12 cellular contexts compared by ENCODE assay signal in genomic region chr20:43658723-43659419, GRCh38. TPM values are rescaled to one million over a fixed set of nuclear protein-coding genes. Genes with fewer than 3 reads are reported as not detected.
DNase-seq lines count a peak whose midpoint lies in the region; ATAC-seq and TF ChIP-seq lines count a peak whose summit lies in the region.
"Had no signal": no experiment of that assay in that cellular context is flagged by ENCODE, and none has a peak within 500 bp of the region (broad histone marks: within the 10 kb centered on the region; RNA-seq: fewer than 3 reads in every experiment).

No MANE protein-coding gene starts in this region.

- no peaks in the 10 kb centered on the region for H4K20me1 ChIP-seq in Loucy (ENCODE audit: insufficient read depth, low read length, poor library complexity, severe bottlenecking)

- H3K79me2 ChIP-seq in Loucy (ENCODE audit: insufficient read depth, low read length), result no peaks in the 10 kb centered on the region

- H3K4me1 ChIP-seq in Loucy (ENCODE audit: insufficient read depth, low read length, poor library complexity, severe bottlenecking), result peaks cover 12% of the 10 kb centered on the region

- DNase-seq in activated effector memory CD4-positive, alpha-beta T cell treated with anti-CD3 and anti-CD28 coated beads, Interleukin-2, amount 50 U/mL, for 16 hours, result peak; percentile 50
- DNase-seq in activated effector memory CD4-positive, alpha-beta T cell treated with Interleukin-2 at 50 U/mL for 16 hours, result no peak
- no peak for DNase-seq in astrocyte of the spinal cord (ENCODE audit: low read depth, low spot score)
- DNase-seq in posterior vena cava (ENCODE audit: low spot score), result peak; percentile 23
- DNase-seq in NCI-H446 (lab: John Stamatoyannopoulos, UW), result no peak
- DNase-seq: effector CD8-positive, alpha-beta T cell; GF-D8; retina; SJCRH30 had no signal

- peak overlapping the region; percentile 95 for H3K4me2 ChIP-seq in Loucy (ENCODE audit: low read depth, low read length, poor library complexity, severe bottlenecking)

- TF ChIP-seq CTCF in Loucy (conservative IDR thresholded peaks at IDR 0.05; ENCODE audit: low read length) (peak; percentile 43), astrocyte of the spinal cord (IDR thresholded peaks at IDR 0.05; ENCODE audit: low read depth, low read length) (peak; percentile 13)

- no peak for ATAC-seq in HG02885 (IDR thresholded peaks at IDR 0.05; ENCODE audit: poor library complexity, unreplicated experiment)
- ATAC-seq in HG03342 (IDR thresholded peaks at IDR 0.05; ENCODE audit: unreplicated experiment), result no peak

- no peaks in the 10 kb centered on the region for H3F3A ChIP-seq in Loucy (ENCODE audit: low read depth)

- no peaks in the 10 kb centered on the region for H3K36me3 ChIP-seq in Loucy (ENCODE audit: insufficient read depth, low read length)
- H3K36me3 ChIP-seq: SJCRH30 had no signal

- H3K9me2 ChIP-seq in Loucy (replicated peaks; ENCODE audit: low read depth, low read length), result no peaks in the 10 kb centered on the region

- H3K9me3 ChIP-seq in Loucy (ENCODE audit: insufficient read depth, low read depth, low read length), result no peaks in the 10 kb centered on the region
- H3K9me3 ChIP-seq: SJCRH30 had no signal

- intact Hi-C loops in posterior vena cava (cut with DNase I), result no loop called here

- no peak overlapping the region for H3K9ac ChIP-seq in Loucy (ENCODE audit: low read depth, low read length, poor library complexity, severe bottlenecking)

- H3K27me3 ChIP-seq in Loucy (ENCODE audit: insufficient read depth, low read length, poor library complexity, severe bottlenecking), result no peaks in the 10 kb centered on the region
- H3K27me3 ChIP-seq: SJCRH30 had no signal

- in situ Hi-C loops in astrocyte of the spinal cord (cut with HindIII; ENCODE audit: low sequenced_read_pairs), result no loop called here

- H3K4me3 ChIP-seq in Loucy (ENCODE audit: low read length, poor library complexity, severe bottlenecking) (no peak overlapping the region), astrocyte of the spinal cord (ENCODE audit: low read depth, low read length) (no peak overlapping the region)

- no peak overlapping the region for H2AFZ ChIP-seq in Loucy (ENCODE audit: low read length)

RNA-seq across cellular contexts. Expression of gene MYBL2, which starts 8.0 kb away (rescaled TPM):
- under 1 TPM; 0.24 to 0.60 TPM for total RNA-seq in posterior vena cava

Comparison
In these comparisons a context has a peak if more than half of its experiments do, and no peak if none do; other contexts are left out.
1. DNase-seq: peak in activated effector memory CD4-positive, alpha-beta T cell treated with anti-CD3 and anti-CD28 coated beads, Interleukin-2, amount 50 U/mL, for 16 hours (single experiment) and posterior vena cava (single experiment); none in activated effector memory CD4-positive, alpha-beta T cell treated with Interleukin-2 at 50 U/mL for 16 hours (single experiment), astrocyte of the spinal cord (single experiment) and NCI-H446 (0 of 2).